8 cellular contexts compared by ENCODE assay signal in genomic region chr3:173395412-173396181, GRCh38. TPM values are rescaled to one million over a fixed set of nuclear protein-coding genes. Genes with fewer than 3 reads are reported as not detected.
DNase-seq lines count a peak whose midpoint lies in the region; ATAC-seq and TF ChIP-seq lines count a peak whose summit lies in the region.

No MANE protein-coding gene starts in this region.

- H3K36me3 ChIP-seq in tibial artery: no peaks in the 10 kb centered on the region

- no peaks in the 10 kb centered on the region for H3K9me3 ChIP-seq in tibial artery

- H3K4me1 Mint-ChIP-seq in natural killer cell: peaks cover 37 to 39% of the 10 kb centered on the region in 2 donors

- TF ChIP-seq CTCF in HL-60 (IDR thresholded peaks at IDR 0.05; ENCODE audit: insufficient read depth, low read length): no peak
- no peak for TF ChIP-seq CTCF in foreskin fibroblast (IDR thresholded peaks at IDR 0.05; ENCODE audit: low read depth, low read length)
- TF ChIP-seq CTCF in natural killer cell (IDR thresholded peaks at IDR 0.05): no peak
- peak in 1 of 2 experiments; percentile 24 for TF ChIP-seq CTCF in tibial artery (IDR thresholded peaks at IDR 0.05)

- peak overlapping the region; percentile 66 to 82 for H3K27ac Mint-ChIP-seq in natural killer cell

- H3K27me3 ChIP-seq in HL-60 (ENCODE audit: insufficient read depth, poor library complexity, severe bottlenecking): peaks cover 50% of the 10 kb centered on the region
- no peaks in the 10 kb centered on the region for H3K27me3 ChIP-seq in tibial artery

- H3K4me3 ChIP-seq in HL-60 (replicated peaks; ENCODE audit: insufficient read depth, low read length) (peak overlapping the region; percentile 43), foreskin fibroblast (ENCODE audit: low read depth in 1 of 2, low read length in 2 of 2) (peak overlapping the region; percentile 74 to 75), tibial artery (peak overlapping the region; percentile 88 to 89)

- H3K4me3 Mint-ChIP-seq in natural killer cell: peak overlapping the region; percentile 92

- DNase-seq in DMS 273 (lab: John Stamatoyannopoulos, UW; ENCODE audit: unreplicated experiment): peak; percentile 97
- peak; percentile 30 to 77 for DNase-seq in HL-60 (ENCODE audit: low read depth in 1 of 2, low spot score in 1 of 2)
- DNase-seq in NCI-H748 treated with DMSO at 0.1 percent for 48 hours (lab: John Stamatoyannopoulos, UW): peak; percentile 89
- DNase-seq in activated gamma-delta T cell treated with Interleukin-2 at 50 U/mL for 16 hours: peak; percentile 20
- peak; percentile 83 to 94 for DNase-seq in foreskin fibroblast
- DNase-seq in natural killer cell: peak; percentile 53
- DNase-seq in tibial artery: peak; percentile 90 to 95

- intact Hi-C loops in natural killer cell (cut with micrococcal nuclease): no loop called here
- intact Hi-C loops in tibial artery (cut with DNase I; ENCODE audit: low total_unique reads): no loop called here

- H3K9me3 Mint-ChIP-seq in natural killer cell: peaks cover 0 to 3% of the 10 kb centered on the region in 2 donors

- no peak overlapping the region for H3K27ac ChIP-seq in HL-60 (replicated peaks)
- H3K27ac ChIP-seq in tibial artery: peak overlapping the region; percentile 92 to 96

- peaks cover 16% of the 10 kb centered on the region for H3K36me3 Mint-ChIP-seq in natural killer cell

- H3K4me1 ChIP-seq in tibial artery: peaks cover 0 to 19% (median 4%) of the 10 kb centered on the region in 4 donors

- ATAC-seq in GM21367 (IDR thresholded peaks at IDR 0.05; ENCODE audit: unreplicated experiment) (peak; percentile 95), natural killer cell (peak; percentile 75 to 88 (median 80))

- H3K27me3 Mint-ChIP-seq in natural killer cell (ENCODE audit: low read depth in 2 of 2): peaks cover 36 to 53% of the 10 kb centered on the region in 2 donors

RNA-seq across cellular contexts. Expression of gene NLGN1, which starts 1.9 kb away (rescaled TPM):
- total RNA-seq in natural killer cell: not detected

Comparison
In these comparisons a context has a peak if more than half of its experiments do, and no peak if none do; other contexts are left out.
1. DNase-seq: peak in every context shown above with its lines; median percentile 97 in DMS 273; 92 in tibial artery; 89 in NCI-H748 treated with DMSO at 0.1 percent for 48 hours; 88 in foreskin fibroblast; 54 in HL-60; 53 in natural killer cell; 20 in activated gamma-delta T cell treated with Interleukin-2 at 50 U/mL for 16 hours.